10 cellular contexts compared by ENCODE assay signal in genomic region chr17:81483085-81483861, GRCh38. TPM values are rescaled to one million over a fixed set of nuclear protein-coding genes. Genes with fewer than 3 reads are reported as not detected.
DNase-seq lines count a peak whose midpoint lies in the region; ATAC-seq and TF ChIP-seq lines count a peak whose summit lies in the region.
"Had no signal": no experiment of that assay in that cellular context is flagged by ENCODE, and none has a peak within 500 bp of the region (broad histone marks: within the 10 kb centered on the region; RNA-seq: fewer than 3 reads in every experiment).

No MANE protein-coding gene starts in this region.

- peaks cover 4% of the 10 kb centered on the region for H3K4me1 Mint-ChIP-seq in activated naive CD4-positive, alpha-beta T cell treated with anti-CD3 and anti-CD28 coated beads, Interleukin-2, amount 50 U/mL, for 24 hours
- H3K4me1 Mint-ChIP-seq in activated naive CD8-positive, alpha-beta T cell treated with anti-CD3 and anti-CD28 coated beads for 36 hours, result peaks cover 20% of the 10 kb centered on the region

- H3K9me3 Mint-ChIP-seq in activated naive CD4-positive, alpha-beta T cell treated with anti-CD3 and anti-CD28 coated beads, Interleukin-2, amount 50 U/mL, for 24 hours, result no peaks in the 10 kb centered on the region
- no peaks in the 10 kb centered on the region for H3K9me3 Mint-ChIP-seq in activated naive CD8-positive, alpha-beta T cell treated with anti-CD3 and anti-CD28 coated beads for 36 hours

- H2BK15ac ChIP-seq in mesenchymal stem cell (ENCODE audit: low read depth, poor library complexity, severe bottlenecking), result no peak overlapping the region

- H3K27me3 ChIP-seq in mesenchymal stem cell (ENCODE audit: control insufficient read depth in 1 of 2, insufficient read depth in 1 of 2, low read length in 2 of 2) (peaks cover 0 to 12% of the 10 kb centered on the region in 2 experiments), upper lobe of right lung (no peaks in the 10 kb centered on the region)

- ATAC-seq in upper lobe of right lung, result no peak
- ATAC-seq in GM19455 (IDR thresholded peaks at IDR 0.05; ENCODE audit: unreplicated experiment), result no peak
- ATAC-seq in HG02970 (IDR thresholded peaks at IDR 0.05; ENCODE audit: low FRiP score, unreplicated experiment), result no peak
- ATAC-seq in HG03135 (IDR thresholded peaks at IDR 0.05; ENCODE audit: unreplicated experiment), result no peak

- H3K14ac ChIP-seq in mesenchymal stem cell (ENCODE audit: low read length in 2 of 2), result peak overlapping the region in 1 of 2 experiments; percentile 47

- peak overlapping the region; percentile 93 for H3K4me2 ChIP-seq in mesenchymal stem cell (ENCODE audit: low read length, poor library complexity, severe bottlenecking)

- peak overlapping the region; percentile 26 for H3K4me3 Mint-ChIP-seq in activated naive CD4-positive, alpha-beta T cell treated with anti-CD3 and anti-CD28 coated beads, Interleukin-2, amount 50 U/mL, for 24 hours
- peak overlapping the region; percentile 42 for H3K4me3 Mint-ChIP-seq in activated naive CD8-positive, alpha-beta T cell treated with anti-CD3 and anti-CD28 coated beads for 36 hours

- no peak overlapping the region for H3K27ac ChIP-seq in mesenchymal stem cell (ENCODE audit: low read length, poor library complexity, severe bottlenecking)
- no peak overlapping the region for H3K27ac ChIP-seq in upper lobe of right lung

- no peak for TF ChIP-seq CTCF in upper lobe of right lung (IDR thresholded peaks at IDR 0.05)

- no peak overlapping the region for H3K9ac ChIP-seq in mesenchymal stem cell (ENCODE audit: low read length)

- peak overlapping the region; percentile 56 for H2AK5ac ChIP-seq in mesenchymal stem cell (ENCODE audit: low read length, severe bottlenecking)

- H3K4ac ChIP-seq in mesenchymal stem cell (ENCODE audit: low read depth in 1 of 2, low read length in 2 of 2), result peak overlapping the region; percentile 46 to 86

- H3K27me3 Mint-ChIP-seq in activated naive CD4-positive, alpha-beta T cell treated with anti-CD3 and anti-CD28 coated beads, Interleukin-2, amount 50 U/mL, for 24 hours, result peaks cover 4% of the 10 kb centered on the region
- H3K27me3 Mint-ChIP-seq in activated naive CD8-positive, alpha-beta T cell treated with anti-CD3 and anti-CD28 coated beads for 36 hours, result peaks cover 34% of the 10 kb centered on the region

- H4K91ac ChIP-seq in mesenchymal stem cell (ENCODE audit: low read length), result peak overlapping the region; percentile 88

- H3K9me3 ChIP-seq in mesenchymal stem cell (ENCODE audit: control insufficient read depth, low read length) (no peaks in the 10 kb centered on the region), upper lobe of right lung (no peaks in the 10 kb centered on the region)

- peak overlapping the region; percentile 83 for H4K8ac ChIP-seq in mesenchymal stem cell (ENCODE audit: low read length)

- H3K27ac Mint-ChIP-seq in activated naive CD4-positive, alpha-beta T cell treated with anti-CD3 and anti-CD28 coated beads, Interleukin-2, amount 50 U/mL, for 24 hours, result no peak overlapping the region
- no peak overlapping the region for H3K27ac Mint-ChIP-seq in activated naive CD8-positive, alpha-beta T cell treated with anti-CD3 and anti-CD28 coated beads for 36 hours

- WGBS in mesenchymal stem cell, result 37% methylated on average over 28 of the region's 29 CpGs

- no peaks in the 10 kb centered on the region for H3K36me3 Mint-ChIP-seq in activated naive CD4-positive, alpha-beta T cell treated with anti-CD3 and anti-CD28 coated beads, Interleukin-2, amount 50 U/mL, for 24 hours
- H3K36me3 Mint-ChIP-seq in activated naive CD8-positive, alpha-beta T cell treated with anti-CD3 and anti-CD28 coated beads for 36 hours, result no peaks in the 10 kb centered on the region
- H3K36me3 Mint-ChIP-seq: CD4-positive, alpha-beta memory T cell had no signal

- no peak overlapping the region for H3K23ac ChIP-seq in mesenchymal stem cell (ENCODE audit: low read length in 2 of 2)

- peak overlapping the region in 1 of 2 experiments; percentile 72 for H3K4me3 ChIP-seq in mesenchymal stem cell (ENCODE audit: insufficient read depth in 1 of 2, low read depth in 1 of 2, low read length in 2 of 2)
- peak overlapping the region; percentile 39 for H3K4me3 ChIP-seq in upper lobe of right lung

- H3K79me1 ChIP-seq in mesenchymal stem cell (replicated peaks; ENCODE audit: low read length, poor library complexity, severe bottlenecking), result peaks cover 2% of the 10 kb centered on the region

- H2BK5ac ChIP-seq in mesenchymal stem cell (ENCODE audit: low read depth, low read length, poor library complexity, severe bottlenecking), result no peak overlapping the region

- H3K36me3 ChIP-seq in mesenchymal stem cell (ENCODE audit: control insufficient read depth in 1 of 2, insufficient read depth in 2 of 2, low read depth in 1 of 2, low read length in 2 of 2), result no peaks in the 10 kb centered on the region
- H3K36me3 ChIP-seq in upper lobe of right lung, result no peaks in the 10 kb centered on the region

- no peak overlapping the region for H2AFZ ChIP-seq in mesenchymal stem cell (ENCODE audit: low read depth, low read length)

- peak overlapping the region; percentile 50 to 91 for H3K18ac ChIP-seq in mesenchymal stem cell (ENCODE audit: low read depth in 1 of 2, low read length in 2 of 2)

- no peak for DNase-seq in activated naive CD4-positive, alpha-beta T cell treated with Interleukin-2 at 50 U/mL for 16 hours
- DNase-seq in activated naive CD8-positive, alpha-beta T cell treated with anti-CD3 and anti-CD28 coated beads for 36 hours, result peak; percentile 74
- DNase-seq in mesenchymal stem cell (peak; percentile 56), upper lobe of right lung (no peak)

- H2BK12ac ChIP-seq in mesenchymal stem cell (ENCODE audit: low read length in 2 of 2), result peak overlapping the region; percentile 70 to 95

- peak overlapping the region; percentile 21 for H2BK120ac ChIP-seq in mesenchymal stem cell (ENCODE audit: low read depth, low read length)

- intact Hi-C loops in upper lobe of right lung (cut with DNase I), result loop anchor here (5.0 to 10.0 kb wide), 2 partner anchors 81 to 228 kb away; no protein-coding TSS in a partner anchor

- H3K4me1 ChIP-seq in mesenchymal stem cell (ENCODE audit: control insufficient read depth, insufficient read depth, low read depth, low read length) (peaks cover 51% of the 10 kb centered on the region), upper lobe of right lung (peaks cover 19% of the 10 kb centered on the region)

RNA-seq across cellular contexts. Expression of gene ACTG1, which starts 29.3 kb away (rescaled TPM):
- total RNA-seq in activated naive CD8-positive, alpha-beta T cell treated with anti-CD3 and anti-CD28 coated beads for 36 hours, result 1,000 to 10,000 TPM; 4,989 to 4,998 TPM
- polyA plus RNA-seq in mesenchymal stem cell (2013, experiment 1 of 2), result 7,126 TPM
- 6,723 TPM for polyA plus RNA-seq in mesenchymal stem cell (2013, experiment 2 of 2)
- total RNA-seq in upper lobe of right lung, result 2,193 TPM

RNA-seq across cellular contexts. Expression of gene FSCN2, which starts 44.9 kb away (rescaled TPM):
- under 1 TPM; 0.29 to 0.36 TPM for total RNA-seq in activated naive CD8-positive, alpha-beta T cell treated with anti-CD3 and anti-CD28 coated beads for 36 hours
- polyA plus RNA-seq in mesenchymal stem cell (2013, experiment 1 of 2), result 0.23 TPM
- 0.15 TPM for polyA plus RNA-seq in mesenchymal stem cell (2013, experiment 2 of 2)
- total RNA-seq in upper lobe of right lung, result 3.6 TPM
- total RNA-seq: RPMI7951 had no signal

Comparison
In these comparisons a context has a peak if more than half of its experiments do, and no peak if none do; other contexts are left out.
1. DNase-seq: peak in activated naive CD8-positive, alpha-beta T cell treated with anti-CD3 and anti-CD28 coated beads for 36 hours (single experiment) and mesenchymal stem cell (single experiment); none in activated naive CD4-positive, alpha-beta T cell treated with Interleukin-2 at 50 U/mL for 16 hours (single experiment) and upper lobe of right lung (single experiment).